Comparison of ENCODE assay signal across 9 cellular contexts in the genomic region with DNA sequence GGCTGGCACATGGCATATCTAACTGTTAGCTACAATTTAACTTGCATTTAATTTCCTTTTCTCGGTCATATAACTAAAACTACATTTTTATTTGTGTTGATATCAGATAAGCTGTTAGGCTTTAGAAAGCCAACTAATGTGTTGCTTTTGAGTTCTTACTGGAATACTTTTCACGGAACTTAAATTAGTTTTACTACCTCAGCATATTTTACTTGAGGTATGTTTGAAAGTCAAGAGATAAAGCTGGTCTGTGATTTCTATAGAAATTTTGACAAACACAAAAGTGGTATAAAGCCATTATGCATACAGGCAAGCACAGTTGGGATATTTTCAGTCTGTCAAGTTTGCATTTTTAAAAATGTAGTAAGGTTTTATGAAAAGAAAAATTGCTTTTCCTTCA.
"Had no signal": no experiment of that assay in that cellular context is flagged by ENCODE, and none has a peak within 500 bp of the region (broad histone marks: within the 10 kb centered on the region; RNA-seq: fewer than 3 reads in every experiment).

No MANE protein-coding gene starts in this region.

- ATAC-seq: GM23338, HCT116 had no signal

- H3K27ac Mint-ChIP-seq: GM23338, HFFc6, IgD-negative memory B cell had no signal

- H3K36me3 ChIP-seq: HAP-1 had no signal

- FAIRE-seq: HTR-8/SVneo had no signal

- H3K4me2 ChIP-seq: GM23338 had no signal

- H3K4me1 ChIP-seq: HAP-1 had no signal

- H3K4me1 Mint-ChIP-seq: IgD-negative memory B cell had no signal

- H3K4me3 Mint-ChIP-seq: GM23338, HFFc6, IgD-negative memory B cell had no signal

- DNase-seq: H7, HFFc6, Kasumi-1, KG1 had no signal

- H3K36me3 Mint-ChIP-seq: IgD-negative memory B cell had no signal

- H3K9me3 Mint-ChIP-seq: GM23338, IgD-negative memory B cell had no signal

- H3K27me3 Mint-ChIP-seq: IgD-negative memory B cell had no signal

- H2AFZ ChIP-seq: GM23338 had no signal

- H3K4me3 ChIP-seq: GM23338, HAP-1 had no signal

- H3K9me3 ChIP-seq: HAP-1 had no signal
